Comparison of ENCODE assay signal across 8 cellular contexts in the genomic region with DNA sequence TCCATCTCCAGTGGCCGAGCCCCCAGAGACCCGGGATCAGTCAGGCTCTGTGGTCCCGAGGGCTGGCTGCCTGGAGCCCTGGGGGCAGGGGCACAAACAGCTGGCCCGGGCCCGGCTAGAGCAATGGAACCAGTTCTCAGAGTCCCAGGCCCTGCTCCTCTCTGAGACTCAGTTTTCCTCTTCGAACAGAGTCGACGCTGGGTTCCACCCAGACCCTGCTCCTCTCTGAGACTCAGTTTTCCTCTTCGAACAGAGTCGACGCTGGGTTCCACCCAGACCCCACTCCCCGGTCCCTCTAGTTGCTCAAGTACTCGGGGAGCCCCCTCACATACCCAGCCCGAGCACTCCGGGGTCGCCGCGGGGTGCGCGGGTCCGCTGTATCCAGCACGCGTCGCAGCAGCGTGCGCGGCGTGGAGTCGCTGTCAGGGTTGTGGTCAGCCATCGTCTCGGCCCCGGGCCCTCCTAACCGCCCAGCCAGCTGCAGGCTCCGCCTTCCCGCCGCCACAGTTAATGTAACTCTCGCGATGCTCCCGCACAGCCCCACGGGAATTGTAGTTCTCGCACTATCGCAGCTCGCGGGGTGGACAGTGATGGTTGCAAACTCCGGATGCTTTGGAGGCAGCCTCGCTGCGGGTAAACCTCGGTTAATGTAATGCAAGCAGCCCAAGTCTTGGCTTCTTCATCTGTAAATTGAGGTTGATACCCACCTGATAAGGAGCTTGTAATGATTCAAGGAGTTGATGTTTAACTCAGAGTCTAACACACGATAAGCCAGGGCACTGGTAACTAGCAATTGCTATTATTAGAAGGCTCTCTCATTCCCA. TPM values are rescaled to one million over a fixed set of nuclear protein-coding genes. Genes with fewer than 3 reads are reported as not detected.
DNase-seq lines count a peak whose midpoint lies in the region; ATAC-seq and TF ChIP-seq lines count a peak whose summit lies in the region.

No MANE protein-coding gene starts in this region.

- H3K4me3 Mint-ChIP-seq in stimulated activated naive CD8-positive, alpha-beta T cell treated with anti-CD3 and anti-CD28 coated beads, Interleukin-15, amount 100 ng/mL, for 72 hours: peak overlapping the region; percentile 98 to 100

- peak; percentile 49 for TF ChIP-seq RAD21 in neural cell (conservative IDR thresholded peaks at IDR 0.05)

- H3K79me2 ChIP-seq in neural cell (replicated peaks; ENCODE audit: insufficient read depth, low read length): peaks cover 8% of the 10 kb centered on the region

- ATAC-seq in stimulated activated naive CD8-positive, alpha-beta T cell treated with anti-CD3 and anti-CD28 coated beads, Interleukin-15, amount 100 ng/mL, for 72 hours: peak; percentile 99

- peak overlapping the region; percentile 24 for H3K27ac ChIP-seq in neural cell (ENCODE audit: low read length)

- TF ChIP-seq CTCF in LNCaP clone FGC (IDR thresholded peaks at IDR 0.05; ENCODE audit: control insufficient read depth, extremely low read depth, insufficient read depth): no peak
- TF ChIP-seq CTCF in fibroblast of the aortic adventitia (IDR thresholded peaks at IDR 0.05; ENCODE audit: insufficient read depth, low read length): no peak
- peak; percentile 9 for TF ChIP-seq CTCF in neural cell (IDR thresholded peaks at IDR 0.05; ENCODE audit: poor library complexity, severe bottlenecking)

- H3K9ac ChIP-seq in neural cell (ENCODE audit: low read length): peak overlapping the region; percentile 72

- no peaks in the 10 kb centered on the region for H3K9me2 ChIP-seq in neural cell (ENCODE audit: insufficient read depth, low read length)

- peak overlapping the region; percentile 96 for H3K4me2 ChIP-seq in neural cell (ENCODE audit: low read length)

- no peaks in the 10 kb centered on the region for H4K20me1 ChIP-seq in neural cell (ENCODE audit: insufficient read depth)

- no peaks in the 10 kb centered on the region for H3K36me3 ChIP-seq in neural cell (ENCODE audit: insufficient read depth, low read length)

- peak overlapping the region; percentile 62 for H2AFZ ChIP-seq in neural cell (ENCODE audit: low read depth, low read length)

- H3K9me3 ChIP-seq in neural cell (ENCODE audit: low read length): no peaks in the 10 kb centered on the region

- H3K9me3 Mint-ChIP-seq in stimulated activated naive CD8-positive, alpha-beta T cell treated with anti-CD3 and anti-CD28 coated beads, Interleukin-15, amount 100 ng/mL, for 72 hours: no peaks in the 10 kb centered on the region

- peak overlapping the region; percentile 98 to 99 for H3K27ac Mint-ChIP-seq in stimulated activated naive CD8-positive, alpha-beta T cell treated with anti-CD3 and anti-CD28 coated beads, Interleukin-15, amount 100 ng/mL, for 72 hours

- peak; percentile 94 for DNase-seq in ELF-1 (ENCODE audit: low read depth, low spot score)
- DNase-seq in H4 (ENCODE audit: low spot score): peak; percentile 79
- DNase-seq in LNCaP clone FGC (ENCODE audit: low read depth): peak; percentile 47
- DNase-seq in RPMI7951 (ENCODE audit: low read depth): peak; percentile 86
- DNase-seq in activated T-helper 9 cell treated with anti-CD3 and anti-CD28 coated beads, Interleukin-2, amount 50 U/mL, for 16 hours (ENCODE audit: low read depth): peak; percentile 85
- peak; percentile 90 for DNase-seq in fibroblast of the aortic adventitia (ENCODE audit: low read depth)
- DNase-seq in stimulated activated naive CD8-positive, alpha-beta T cell treated with anti-CD3 and anti-CD28 coated beads, Interleukin-15, amount 100 ng/mL, for 72 hours: peak; percentile 93 to 95

- H3F3A ChIP-seq in neural cell (ENCODE audit: insufficient read depth, low read length, poor library complexity, severe bottlenecking): no peaks in the 10 kb centered on the region

- H3K4me3 ChIP-seq in LNCaP clone FGC (ENCODE audit: low read depth, low read length) (peak overlapping the region; percentile 73), fibroblast of the aortic adventitia (ENCODE audit: low read depth, low read length) (peak overlapping the region; percentile 85), neural cell (ENCODE audit: low read length) (peak overlapping the region; percentile 90)

- TF ChIP-seq EP300 in neural cell (conservative IDR thresholded peaks at IDR 0.05; ENCODE audit: poor library complexity, severe bottlenecking): no peak

- H3K27me3 Mint-ChIP-seq in stimulated activated naive CD8-positive, alpha-beta T cell treated with anti-CD3 and anti-CD28 coated beads, Interleukin-15, amount 100 ng/mL, for 72 hours: no peaks in the 10 kb centered on the region

- H3K4me1 Mint-ChIP-seq in stimulated activated naive CD8-positive, alpha-beta T cell treated with anti-CD3 and anti-CD28 coated beads, Interleukin-15, amount 100 ng/mL, for 72 hours: peaks cover 15% of the 10 kb centered on the region

- H3K27me3 ChIP-seq in neural cell (ENCODE audit: insufficient read depth, low read depth, low read length): no peaks in the 10 kb centered on the region

TF ChIP-seq in neural cell, 6 proteins besides CTCF, POLR2A, EP300 and RAD21:
- TF ChIP-seq MXI1 (conservative IDR thresholded peaks at IDR 0.05; ENCODE audit: poor library complexity, severe bottlenecking) (peak; percentile 97), TAF1 (IDR thresholded peaks at IDR 0.05; ENCODE audit: low read depth) (no peak), SMC3 (conservative IDR thresholded peaks at IDR 0.05; ENCODE audit: poor library complexity) (peak; percentile 56), EZH2 (IDR thresholded peaks at IDR 0.05; ENCODE audit: borderline replicate concordance, insufficient read depth, low read length, poor library complexity, severe bottlenecking) (no peak), POLR2AphosphoS5 (IDR thresholded peaks at IDR 0.05) (peak; percentile 76)
- TF ChIP-seq, protein P1, sequence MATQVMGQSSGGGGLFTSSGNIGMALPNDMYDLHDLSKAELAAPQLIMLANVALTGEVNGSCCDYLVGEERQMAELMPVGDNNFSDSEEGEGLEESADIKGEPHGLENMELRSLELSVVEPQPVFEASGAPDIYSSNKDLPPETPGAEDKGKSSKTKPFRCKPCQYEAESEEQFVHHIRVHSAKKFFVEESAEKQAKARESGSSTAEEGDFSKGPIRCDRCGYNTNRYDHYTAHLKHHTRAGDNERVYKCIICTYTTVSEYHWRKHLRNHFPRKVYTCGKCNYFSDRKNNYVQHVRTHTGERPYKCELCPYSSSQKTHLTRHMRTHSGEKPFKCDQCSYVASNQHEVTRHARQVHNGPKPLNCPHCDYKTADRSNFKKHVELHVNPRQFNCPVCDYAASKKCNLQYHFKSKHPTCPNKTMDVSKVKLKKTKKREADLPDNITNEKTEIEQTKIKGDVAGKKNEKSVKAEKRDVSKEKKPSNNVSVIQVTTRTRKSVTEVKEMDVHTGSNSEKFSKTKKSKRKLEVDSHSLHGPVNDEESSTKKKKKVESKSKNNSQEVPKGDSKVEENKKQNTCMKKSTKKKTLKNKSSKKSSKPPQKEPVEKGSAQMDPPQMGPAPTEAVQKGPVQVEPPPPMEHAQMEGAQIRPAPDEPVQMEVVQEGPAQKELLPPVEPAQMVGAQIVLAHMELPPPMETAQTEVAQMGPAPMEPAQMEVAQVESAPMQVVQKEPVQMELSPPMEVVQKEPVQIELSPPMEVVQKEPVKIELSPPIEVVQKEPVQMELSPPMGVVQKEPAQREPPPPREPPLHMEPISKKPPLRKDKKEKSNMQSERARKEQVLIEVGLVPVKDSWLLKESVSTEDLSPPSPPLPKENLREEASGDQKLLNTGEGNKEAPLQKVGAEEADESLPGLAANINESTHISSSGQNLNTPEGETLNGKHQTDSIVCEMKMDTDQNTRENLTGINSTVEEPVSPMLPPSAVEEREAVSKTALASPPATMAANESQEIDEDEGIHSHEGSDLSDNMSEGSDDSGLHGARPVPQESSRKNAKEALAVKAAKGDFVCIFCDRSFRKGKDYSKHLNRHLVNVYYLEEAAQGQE (IDR thresholded peaks at IDR 0.05; ENCODE audit: borderline replicate concordance): no peak

RNA-seq across cellular contexts. Expression of gene THAP11, which starts 8.5 kb away (rescaled TPM):
- 39.5 and 43.7 TPM in 2 replicates for total RNA-seq in H4 (2014; rRNA removed; shearing (Covaris generic))
- 36.2 and 41.8 TPM in 2 replicates for total RNA-seq in RPMI7951 (2014; rRNA removed; shearing (Covaris generic))
- total RNA-seq in fibroblast of the aortic adventitia (ENCODE audit: low replicate concordance): 19.8 and 21.1 TPM in 2 replicates
- 42.6 and 50.7 TPM in 2 replicates for polyA plus RNA-seq in neural cell
- polyA minus RNA-seq in neural cell: 38.9 and 44.1 TPM in 2 replicates

RNA-seq across cellular contexts. Expression of gene NUTF2, which starts 13.1 kb away (rescaled TPM):
- total RNA-seq in H4 (2014; rRNA removed; shearing (Covaris generic)): 95.0 and 256 TPM in 2 replicates
- total RNA-seq in RPMI7951 (2014; rRNA removed; shearing (Covaris generic)): 392 and 459 TPM in 2 replicates
- total RNA-seq in fibroblast of the aortic adventitia (ENCODE audit: low replicate concordance): 24.4 and 155 TPM in 2 replicates
- 98.6 and 144 TPM in 2 replicates for polyA plus RNA-seq in neural cell
- 119 and 158 TPM in 2 replicates for polyA minus RNA-seq in neural cell

RNA-seq across cellular contexts. Expression of gene CENPT, which starts 13.9 kb away (rescaled TPM):
- total RNA-seq in H4 (2014; rRNA removed; shearing (Covaris generic)): 12.0 and 20.8 TPM in 2 replicates
- 28.5 and 31.2 TPM in 2 replicates for total RNA-seq in RPMI7951 (2014; rRNA removed; shearing (Covaris generic))
- total RNA-seq in fibroblast of the aortic adventitia (ENCODE audit: low replicate concordance): 28.9 and 39.9 TPM in 2 replicates
- 104 and 135 TPM in 2 replicates for polyA plus RNA-seq in neural cell
- 28.1 and 32.1 TPM in 2 replicates for polyA minus RNA-seq in neural cell

RNA-seq across cellular contexts. Expression of gene TSNAXIP1, which starts 26.9 kb away (rescaled TPM):
- total RNA-seq in H4 (2014; rRNA removed; shearing (Covaris generic)): 0.48 TPM in 1 of 2 replicates, not detected in the other
- total RNA-seq in RPMI7951 (2014; rRNA removed; shearing (Covaris generic)): 0.49 TPM in 1 of 2 replicates, not detected in the other
- total RNA-seq in fibroblast of the aortic adventitia (ENCODE audit: low replicate concordance): 0.99 and 1.8 TPM in 2 replicates
- polyA plus RNA-seq in neural cell: 24.2 and 31.0 TPM in 2 replicates
- polyA minus RNA-seq in neural cell: 5.4 and 6.5 TPM in 2 replicates

RNA-seq across cellular contexts. Expression of gene RANBP10, which starts 27.3 kb away (rescaled TPM):
- 1.7 and 3.2 TPM in 2 replicates for total RNA-seq in H4 (2014; rRNA removed; shearing (Covaris generic))
- 2.6 and 2.9 TPM in 2 replicates for total RNA-seq in RPMI7951 (2014; rRNA removed; shearing (Covaris generic))
- 3.1 and 6.4 TPM in 2 replicates for total RNA-seq in fibroblast of the aortic adventitia (ENCODE audit: low replicate concordance)
- polyA plus RNA-seq in neural cell: 10.9 and 15.4 TPM in 2 replicates
- polyA minus RNA-seq in neural cell: 14.5 and 17.3 TPM in 2 replicates

Comparison
In these comparisons a context has a peak if more than half of its experiments do, and no peak if none do; other contexts are left out.
1. Peak in every context shown above with its lines: DNase-seq, ATAC-seq, H3K4me3 ChIP-seq and H3K27ac ChIP-seq.